10 cellular contexts compared by ENCODE assay signal in genomic region chr18:62979172-62979571, GRCh38.
DNase-seq lines count a peak whose midpoint lies in the region; ATAC-seq and TF ChIP-seq lines count a peak whose summit lies in the region.
"Had no signal": no experiment of that assay in that cellular context is flagged by ENCODE, and none has a peak within 500 bp of the region (broad histone marks: within the 10 kb centered on the region; RNA-seq: fewer than 3 reads in every experiment).

No MANE protein-coding gene starts in this region.

- H3K36me3 Mint-ChIP-seq in natural killer cell, result no peaks in the 10 kb centered on the region

- no peak overlapping the region for H3K27ac Mint-ChIP-seq in natural killer cell
- H3K27ac Mint-ChIP-seq: activated T-cell treated with anti-CD3 and anti-CD28 coated beads, Interleukin-2, amount 50 U/mL, for 24 hours had no signal

- peak overlapping the region; percentile 36 for H3K27ac ChIP-seq in BLaER1

- no peaks in the 10 kb centered on the region for H3K27me3 Mint-ChIP-seq in natural killer cell (ENCODE audit: low read depth in 2 of 2)
- H3K27me3 Mint-ChIP-seq: activated T-cell treated with anti-CD3 and anti-CD28 coated beads, Interleukin-2, amount 50 U/mL, for 24 hours had no signal

- no peak overlapping the region for H3K4me3 Mint-ChIP-seq in natural killer cell
- H3K4me3 Mint-ChIP-seq: activated T-cell treated with anti-CD3 and anti-CD28 coated beads, Interleukin-2, amount 50 U/mL, for 24 hours had no signal

- no peaks in the 10 kb centered on the region for H3K9me3 ChIP-seq in BLaER1
- no peaks in the 10 kb centered on the region for H3K9me3 ChIP-seq in adipocyte (ENCODE audit: control insufficient read depth, low read length)
- H3K9me3 ChIP-seq: upper lobe of left lung had no signal

- peak overlapping the region; percentile 47 for H3K4me2 ChIP-seq in BLaER1

- H3K4me1 Mint-ChIP-seq in natural killer cell, result peaks cover 7 to 8% of the 10 kb centered on the region in 2 donors

- H4K20me1 ChIP-seq in BLaER1, result peaks cover 20% of the 10 kb centered on the region; the same call in 1 of the 2 replicates

- TF ChIP-seq CTCF in natural killer cell (IDR thresholded peaks at IDR 0.05), result no peak

- ATAC-seq in natural killer cell, result no peak

- H3K36me3 ChIP-seq in BLaER1 (peaks cover 73% of the 10 kb centered on the region), adipocyte (ENCODE audit: control insufficient read depth, insufficient read depth, low read length, severe bottlenecking) (no peaks in the 10 kb centered on the region)

- H3K4me3 ChIP-seq in BLaER1, result no peak overlapping the region
- no peak overlapping the region for H3K4me3 ChIP-seq in adipocyte (ENCODE audit: low read length)
- H3K4me3 ChIP-seq: upper lobe of left lung had no signal

- H3K9ac ChIP-seq in BLaER1 (no peak overlapping the region), adipocyte (ENCODE audit: low read length) (no peak overlapping the region)

- no peaks in the 10 kb centered on the region for H3K27me3 ChIP-seq in BLaER1
- no peaks in the 10 kb centered on the region for H3K27me3 ChIP-seq in adipocyte (replicated peaks; ENCODE audit: control insufficient read depth, insufficient read depth, low read length)
- H3K27me3 ChIP-seq: upper lobe of left lung had no signal

- intact Hi-C loops in natural killer cell (cut with micrococcal nuclease), result no loop called here

- H3K9me3 Mint-ChIP-seq in natural killer cell, result no peaks in the 10 kb centered on the region
- H3K9me3 Mint-ChIP-seq: activated T-cell treated with anti-CD3 and anti-CD28 coated beads, Interleukin-2, amount 50 U/mL, for 24 hours had no signal

- H3K4me1 ChIP-seq in BLaER1 (peaks cover 29% of the 10 kb centered on the region), adipocyte (ENCODE audit: control insufficient read depth, insufficient read depth, low read length) (no peaks in the 10 kb centered on the region)

- DNase-seq in NCI-H1105 treated with DMSO at 0.1 percent for 48 hours (lab: John Stamatoyannopoulos, UW), result peak; percentile 93
- DNase-seq in adipocyte (ENCODE audit: low read depth), result peak; percentile 19
- DNase-seq in medulla oblongata (ENCODE audit: extremely low spot score), result peak; percentile 82
- no peak for DNase-seq in NCI-H446 (lab: John Stamatoyannopoulos, UW)
- no peak for DNase-seq in activated CD4-positive, alpha-beta T cell treated with anti-CD3 and anti-CD28 coated beads, Interleukin-2, amount 50 U/mL, for 48 hours
- DNase-seq in RKO (ENCODE audit: low spot score), result no peak
- no peak for DNase-seq in natural killer cell
- DNase-seq: activated T-cell treated with anti-CD3 and anti-CD28 coated beads, Interleukin-2, amount 50 U/mL, for 24 hours had no signal

Comparison
In these comparisons a context has a peak if more than half of its experiments do, and no peak if none do; other contexts are left out.
1. DNase-seq: peak in NCI-H1105 treated with DMSO at 0.1 percent for 48 hours (single experiment), adipocyte (single experiment) and medulla oblongata (single experiment); none in NCI-H446 (0 of 2), activated CD4-positive, alpha-beta T cell treated with anti-CD3 and anti-CD28 coated beads, Interleukin-2, amount 50 U/mL, for 48 hours (0 of 2), RKO (single experiment) and natural killer cell (single experiment).